ENCODE assay signal across 1 cellular context in the genomic region with DNA sequence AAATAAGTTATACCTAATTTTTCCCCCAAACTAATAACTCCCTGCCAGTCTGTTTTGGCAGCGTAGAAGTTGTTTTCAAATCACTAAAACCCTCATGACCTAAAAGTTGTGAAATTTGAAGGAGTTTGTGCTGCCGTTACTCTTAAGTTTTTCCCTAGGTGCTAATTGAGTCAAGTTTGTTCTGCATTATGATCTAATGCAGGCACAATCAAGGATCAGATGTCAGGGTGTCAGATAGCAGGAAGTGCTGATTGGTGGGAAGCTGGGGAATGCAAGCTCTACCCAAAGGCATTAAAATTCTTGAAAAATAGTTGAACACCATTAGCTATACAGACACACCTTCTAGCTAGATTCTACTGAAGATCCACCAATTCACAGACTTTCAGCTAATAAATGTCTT.
TF ChIP-seq lines count a peak whose summit lies in the region.

No MANE protein-coding gene starts in this region.

TF ChIP-seq in GM23338, 12 proteins besides CTCF, POLR2A, EP300 and RAD21:
- TF ChIP-seq, protein P1, sequence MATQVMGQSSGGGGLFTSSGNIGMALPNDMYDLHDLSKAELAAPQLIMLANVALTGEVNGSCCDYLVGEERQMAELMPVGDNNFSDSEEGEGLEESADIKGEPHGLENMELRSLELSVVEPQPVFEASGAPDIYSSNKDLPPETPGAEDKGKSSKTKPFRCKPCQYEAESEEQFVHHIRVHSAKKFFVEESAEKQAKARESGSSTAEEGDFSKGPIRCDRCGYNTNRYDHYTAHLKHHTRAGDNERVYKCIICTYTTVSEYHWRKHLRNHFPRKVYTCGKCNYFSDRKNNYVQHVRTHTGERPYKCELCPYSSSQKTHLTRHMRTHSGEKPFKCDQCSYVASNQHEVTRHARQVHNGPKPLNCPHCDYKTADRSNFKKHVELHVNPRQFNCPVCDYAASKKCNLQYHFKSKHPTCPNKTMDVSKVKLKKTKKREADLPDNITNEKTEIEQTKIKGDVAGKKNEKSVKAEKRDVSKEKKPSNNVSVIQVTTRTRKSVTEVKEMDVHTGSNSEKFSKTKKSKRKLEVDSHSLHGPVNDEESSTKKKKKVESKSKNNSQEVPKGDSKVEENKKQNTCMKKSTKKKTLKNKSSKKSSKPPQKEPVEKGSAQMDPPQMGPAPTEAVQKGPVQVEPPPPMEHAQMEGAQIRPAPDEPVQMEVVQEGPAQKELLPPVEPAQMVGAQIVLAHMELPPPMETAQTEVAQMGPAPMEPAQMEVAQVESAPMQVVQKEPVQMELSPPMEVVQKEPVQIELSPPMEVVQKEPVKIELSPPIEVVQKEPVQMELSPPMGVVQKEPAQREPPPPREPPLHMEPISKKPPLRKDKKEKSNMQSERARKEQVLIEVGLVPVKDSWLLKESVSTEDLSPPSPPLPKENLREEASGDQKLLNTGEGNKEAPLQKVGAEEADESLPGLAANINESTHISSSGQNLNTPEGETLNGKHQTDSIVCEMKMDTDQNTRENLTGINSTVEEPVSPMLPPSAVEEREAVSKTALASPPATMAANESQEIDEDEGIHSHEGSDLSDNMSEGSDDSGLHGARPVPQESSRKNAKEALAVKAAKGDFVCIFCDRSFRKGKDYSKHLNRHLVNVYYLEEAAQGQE (IDR thresholded peaks at IDR 0.05; ENCODE audit: unreplicated experiment): no peak
- TF ChIP-seq POLR2AphosphoS5 (IDR thresholded peaks at IDR 0.05; ENCODE audit: low read depth) (no peak), JUNB (IDR thresholded peaks at IDR 0.05; ENCODE audit: unreplicated experiment) (no peak), EZH2 (IDR thresholded peaks at IDR 0.05; ENCODE audit: low read depth, unreplicated experiment) (no peak), NANOG (IDR thresholded peaks at IDR 0.05; ENCODE audit: borderline replicate concordance) (no peak), EZH2phosphoT487 (IDR thresholded peaks at IDR 0.05; ENCODE audit: unreplicated experiment) (no peak), STAT1 (IDR thresholded peaks at IDR 0.05; ENCODE audit: unreplicated experiment) (no peak), ZNF114 (CRISPR knock-in tag; IDR thresholded peaks at IDR 0.05) (no peak), CREB1 (CRISPR knock-in tag; IDR thresholded peaks at IDR 0.05; ENCODE audit: low read depth) (no peak), ZNF331 (CRISPR knock-in tag; IDR thresholded peaks at IDR 0.05; ENCODE audit: low read depth) (no peak)
- TF ChIP-seq, protein P2, sequence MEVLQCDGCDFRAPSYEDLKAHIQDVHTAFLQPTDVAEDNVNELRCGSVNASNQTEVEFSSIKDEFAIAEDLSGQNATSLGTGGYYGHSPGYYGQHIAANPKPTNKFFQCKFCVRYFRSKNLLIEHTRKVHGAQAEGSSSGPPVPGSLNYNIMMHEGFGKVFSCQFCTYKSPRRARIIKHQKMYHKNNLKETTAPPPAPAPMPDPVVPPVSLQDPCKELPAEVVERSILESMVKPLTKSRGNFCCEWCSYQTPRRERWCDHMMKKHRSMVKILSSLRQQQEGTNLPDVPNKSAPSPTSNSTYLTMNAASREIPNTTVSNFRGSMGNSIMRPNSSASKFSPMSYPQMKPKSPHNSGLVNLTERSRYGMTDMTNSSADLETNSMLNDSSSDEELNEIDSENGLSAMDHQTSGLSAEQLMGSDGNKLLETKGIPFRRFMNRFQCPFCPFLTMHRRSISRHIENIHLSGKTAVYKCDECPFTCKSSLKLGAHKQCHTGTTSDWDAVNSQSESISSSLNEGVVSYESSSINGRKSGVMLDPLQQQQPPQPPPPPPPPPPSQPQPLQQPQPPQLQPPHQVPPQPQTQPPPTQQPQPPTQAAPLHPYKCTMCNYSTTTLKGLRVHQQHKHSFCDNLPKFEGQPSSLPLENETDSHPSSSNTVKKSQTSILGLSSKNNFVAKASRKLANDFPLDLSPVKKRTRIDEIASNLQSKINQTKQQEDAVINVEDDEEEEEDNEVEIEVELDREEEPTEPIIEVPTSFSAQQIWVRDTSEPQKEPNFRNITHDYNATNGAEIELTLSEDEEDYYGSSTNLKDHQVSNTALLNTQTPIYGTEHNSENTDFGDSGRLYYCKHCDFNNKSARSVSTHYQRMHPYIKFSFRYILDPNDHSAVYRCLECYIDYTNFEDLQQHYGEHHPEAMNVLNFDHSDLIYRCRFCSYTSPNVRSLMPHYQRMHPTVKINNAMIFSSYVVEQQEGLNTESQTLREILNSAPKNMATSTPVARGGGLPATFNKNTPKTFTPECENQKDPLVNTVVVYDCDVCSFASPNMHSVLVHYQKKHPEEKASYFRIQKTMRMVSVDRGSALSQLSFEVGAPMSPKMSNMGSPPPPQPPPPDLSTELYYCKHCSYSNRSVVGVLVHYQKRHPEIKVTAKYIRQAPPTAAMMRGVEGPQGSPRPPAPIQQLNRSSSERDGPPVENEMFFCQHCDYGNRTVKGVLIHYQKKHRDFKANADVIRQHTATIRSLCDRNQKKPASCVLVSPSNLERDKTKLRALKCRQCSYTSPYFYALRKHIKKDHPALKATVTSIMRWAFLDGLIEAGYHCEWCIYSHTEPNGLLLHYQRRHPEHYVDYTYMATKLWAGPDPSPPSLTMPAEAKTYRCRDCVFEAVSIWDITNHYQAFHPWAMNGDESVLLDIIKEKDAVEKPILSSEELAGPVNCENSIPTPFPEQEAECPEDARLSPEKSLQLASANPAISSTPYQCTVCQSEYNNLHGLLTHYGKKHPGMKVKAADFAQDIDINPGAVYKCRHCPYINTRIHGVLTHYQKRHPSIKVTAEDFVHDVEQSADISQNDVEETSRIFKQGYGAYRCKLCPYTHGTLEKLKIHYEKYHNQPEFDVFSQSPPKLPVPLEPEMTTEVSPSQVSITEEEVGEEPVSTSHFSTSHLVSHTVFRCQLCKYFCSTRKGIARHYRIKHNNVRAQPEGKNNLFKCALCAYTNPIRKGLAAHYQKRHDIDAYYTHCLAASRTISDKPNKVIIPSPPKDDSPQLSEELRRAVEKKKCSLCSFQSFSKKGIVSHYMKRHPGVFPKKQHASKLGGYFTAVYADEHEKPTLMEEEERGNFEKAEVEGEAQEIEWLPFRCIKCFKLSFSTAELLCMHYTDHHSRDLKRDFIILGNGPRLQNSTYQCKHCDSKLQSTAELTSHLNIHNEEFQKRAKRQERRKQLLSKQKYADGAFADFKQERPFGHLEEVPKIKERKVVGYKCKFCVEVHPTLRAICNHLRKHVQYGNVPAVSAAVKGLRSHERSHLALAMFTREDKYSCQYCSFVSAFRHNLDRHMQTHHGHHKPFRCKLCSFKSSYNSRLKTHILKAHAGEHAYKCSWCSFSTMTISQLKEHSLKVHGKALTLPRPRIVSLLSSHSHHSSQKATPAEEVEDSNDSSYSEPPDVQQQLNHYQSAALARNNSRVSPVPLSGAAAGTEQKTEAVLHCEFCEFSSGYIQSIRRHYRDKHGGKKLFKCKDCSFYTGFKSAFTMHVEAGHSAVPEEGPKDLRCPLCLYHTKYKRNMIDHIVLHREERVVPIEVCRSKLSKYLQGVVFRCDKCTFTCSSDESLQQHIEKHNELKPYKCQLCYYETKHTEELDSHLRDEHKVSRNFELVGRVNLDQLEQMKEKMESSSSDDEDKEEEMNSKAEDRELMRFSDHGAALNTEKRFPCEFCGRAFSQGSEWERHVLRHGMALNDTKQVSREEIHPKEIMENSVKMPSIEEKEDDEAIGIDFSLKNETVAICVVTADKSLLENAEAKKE (CRISPR knock-in tag; IDR thresholded peaks at IDR 0.05): no peak
- TF ChIP-seq, protein P3, sequence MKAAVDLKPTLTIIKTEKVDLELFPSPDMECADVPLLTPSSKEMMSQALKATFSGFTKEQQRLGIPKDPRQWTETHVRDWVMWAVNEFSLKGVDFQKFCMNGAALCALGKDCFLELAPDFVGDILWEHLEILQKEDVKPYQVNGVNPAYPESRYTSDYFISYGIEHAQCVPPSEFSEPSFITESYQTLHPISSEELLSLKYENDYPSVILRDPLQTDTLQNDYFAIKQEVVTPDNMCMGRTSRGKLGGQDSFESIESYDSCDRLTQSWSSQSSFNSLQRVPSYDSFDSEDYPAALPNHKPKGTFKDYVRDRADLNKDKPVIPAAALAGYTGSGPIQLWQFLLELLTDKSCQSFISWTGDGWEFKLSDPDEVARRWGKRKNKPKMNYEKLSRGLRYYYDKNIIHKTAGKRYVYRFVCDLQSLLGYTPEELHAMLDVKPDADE (IDR thresholded peaks at IDR 0.05): no peak
